ENCODE assay signal across 15 cellular contexts in genomic region chr2:16869711-16870110, GRCh38.
DNase-seq lines count a peak whose midpoint lies in the region; ATAC-seq and TF ChIP-seq lines count a peak whose summit lies in the region.
"Had no signal": no experiment of that assay in that cellular context is flagged by ENCODE, and none has a peak within 500 bp of the region (broad histone marks: within the 10 kb centered on the region; RNA-seq: fewer than 3 reads in every experiment).

No MANE protein-coding gene starts in this region.

- H3K4me1 ChIP-seq in neuronal stem cell (ENCODE audit: control insufficient read depth in 2 of 2, insufficient read depth in 1 of 2, low read depth in 1 of 2, low read length in 2 of 2): peaks cover 0 to 2% of the 10 kb centered on the region in 2 donors
- no peaks in the 10 kb centered on the region for H3K4me1 ChIP-seq in CD8-positive, alpha-beta memory T cell (ENCODE audit: insufficient read depth, low read length)
- H3K4me1 ChIP-seq: HAP-1, SJSA1 had no signal

- ATAC-seq in HG03139 (IDR thresholded peaks at IDR 0.05; ENCODE audit: unreplicated experiment) (no peak), HG03565 (IDR thresholded peaks at IDR 0.05; ENCODE audit: unreplicated experiment) (no peak)

- no peak overlapping the region for H3K4me3 Mint-ChIP-seq in CD8-positive, alpha-beta memory T cell

- H3K4ac ChIP-seq in neuronal stem cell (ENCODE audit: low read length): no peak overlapping the region

- H3K36me3 ChIP-seq in neuronal stem cell (replicated peaks in 1 of 2; ENCODE audit: control insufficient read depth in 2 of 2, insufficient read depth in 2 of 2, low read length in 2 of 2): no peaks in the 10 kb centered on the region
- H3K36me3 ChIP-seq in CD8-positive, alpha-beta memory T cell (ENCODE audit: insufficient read depth, low read length): no peaks in the 10 kb centered on the region
- H3K36me3 ChIP-seq: HAP-1, SJSA1 had no signal

- DNase-seq in Ammon's horn (ENCODE audit: low spot score): peak; percentile 85
- DNase-seq in dorsolateral prefrontal cortex: peak; percentile 55 to 94 (median 86)
- no peak for DNase-seq in neuronal stem cell (ENCODE audit: low spot score)
- DNase-seq in CD8-positive, alpha-beta memory T cell: no peak
- no peak for DNase-seq in OCI-M2 (lab: John Stamatoyannopoulos, UW; ENCODE audit: unreplicated experiment)
- DNase-seq: NCI-H1092, NCI-H146, NCI-H2081 treated with DMSO at 0.1 percent for 48 hours, NCI-H526 treated with DMSO at 0.1 percent for 48 hours had no signal

- H3K36me3 Mint-ChIP-seq in CD8-positive, alpha-beta memory T cell: no peaks in the 10 kb centered on the region

- no peak overlapping the region for H3K9ac ChIP-seq in neuronal stem cell (ENCODE audit: low read depth, low read length, poor library complexity)

- POLR2A ChIA-PET in CD8-positive, alpha-beta memory T cell (lab: Charles Lee): no interaction called here

- H3K18ac ChIP-seq in neuronal stem cell (ENCODE audit: low read length): peak overlapping the region; percentile 56

- H2BK15ac ChIP-seq in neuronal stem cell (ENCODE audit: low read length): no peak overlapping the region

- no peak overlapping the region for H3K14ac ChIP-seq in neuronal stem cell (ENCODE audit: low read length)

- no peak overlapping the region for H2BK12ac ChIP-seq in neuronal stem cell (ENCODE audit: low read length)

- H3K9me3 ChIP-seq in neuronal stem cell (replicated peaks in 1 of 2; ENCODE audit: control insufficient read depth in 2 of 2, insufficient read depth in 1 of 2, low read depth in 1 of 2, low read length in 2 of 2): no peaks in the 10 kb centered on the region
- H3K9me3 ChIP-seq in CD8-positive, alpha-beta memory T cell (ENCODE audit: low read length): no peaks in the 10 kb centered on the region
- H3K9me3 ChIP-seq: HAP-1, SJSA1 had no signal

- H2BK5ac ChIP-seq in neuronal stem cell (ENCODE audit: low read length): no peak overlapping the region

- H3K79me1 ChIP-seq in neuronal stem cell (ENCODE audit: low read depth, low read length): no peaks in the 10 kb centered on the region

- intact Hi-C loops in dorsolateral prefrontal cortex (cut with DNase I): no loop called here

- no peak overlapping the region for H3K23ac ChIP-seq in neuronal stem cell (ENCODE audit: low read depth, low read length, poor library complexity)

- H4K91ac ChIP-seq in neuronal stem cell (ENCODE audit: low read depth, low read length, poor library complexity): no peak overlapping the region

- no peak overlapping the region for H2BK120ac ChIP-seq in neuronal stem cell (ENCODE audit: low read depth, low read length)

- H3K4me3 ChIP-seq in dorsolateral prefrontal cortex (no peak overlapping the region), neuronal stem cell (ENCODE audit: low read length in 2 of 2) (no peak overlapping the region)
- H3K4me3 ChIP-seq in CD8-positive, alpha-beta memory T cell (ENCODE audit: low read length): no peak overlapping the region
- H3K4me3 ChIP-seq: HAP-1, PC-9, SJSA1 had no signal

- peak overlapping the region; percentile 17 for H3K27ac ChIP-seq in angular gyrus (ENCODE audit: low read depth, low read length)
- peak overlapping the region in 51 of 59 donors; percentile 6 to 89 (median 70) for H3K27ac ChIP-seq in dorsolateral prefrontal cortex
- H3K27ac ChIP-seq in neuronal stem cell (replicated peaks; ENCODE audit: low read length): no peak overlapping the region
- no peak overlapping the region for H3K27ac ChIP-seq in CD8-positive, alpha-beta memory T cell (ENCODE audit: low read depth, low read length)
- H3K27ac ChIP-seq: PC-9, SJSA1 had no signal

- H2AK5ac ChIP-seq in neuronal stem cell (ENCODE audit: low read depth, low read length): no peak overlapping the region

- no peak overlapping the region for H2AFZ ChIP-seq in neuronal stem cell (ENCODE audit: low read length)
- H2AFZ ChIP-seq: PC-9 had no signal

- H3K4me1 Mint-ChIP-seq in CD8-positive, alpha-beta memory T cell: no peaks in the 10 kb centered on the region

- CTCF ChIA-PET in CD8-positive, alpha-beta memory T cell (lab: Charles Lee): no interaction called here

- H3K27me3 Mint-ChIP-seq in CD8-positive, alpha-beta memory T cell: no peaks in the 10 kb centered on the region

- no peak overlapping the region for H4K8ac ChIP-seq in neuronal stem cell (ENCODE audit: low read depth, low read length)

- no peak for TF ChIP-seq CTCF in dorsolateral prefrontal cortex (IDR thresholded peaks at IDR 0.05 in 54 of 56, conservative IDR thresholded peaks at IDR 0.05 in 2 of 56; ENCODE audit: low read depth in 1 of 56, partially characterized antibody in 56 of 56)

- H3K9me3 Mint-ChIP-seq in CD8-positive, alpha-beta memory T cell: peaks cover 0 to 11% (median 6%) of the 10 kb centered on the region in 5 donors

- no CpG with 5 or more reads among the region's 4 CpGs for WGBS in neuronal stem cell (ENCODE audit: extremely low coverage in 2 of 2, insufficient read length in 2 of 2, insufficient replicate concordance in 1 of 2), 2 donors

- no peaks in the 10 kb centered on the region for H3K27me3 ChIP-seq in dorsolateral prefrontal cortex
- no peaks in the 10 kb centered on the region for H3K27me3 ChIP-seq in neuronal stem cell (ENCODE audit: control insufficient read depth in 3 of 3, insufficient read depth in 3 of 3, low read depth in 1 of 3, low read length in 3 of 3)
- H3K27me3 ChIP-seq in CD8-positive, alpha-beta memory T cell (ENCODE audit: insufficient read depth, low read length, poor library complexity, severe bottlenecking): no peaks in the 10 kb centered on the region
- H3K27me3 ChIP-seq: SJSA1 had no signal

- no peak overlapping the region for H3K27ac Mint-ChIP-seq in CD8-positive, alpha-beta memory T cell

- no peak overlapping the region for H3K4me2 ChIP-seq in neuronal stem cell (ENCODE audit: insufficient read depth, low read length, poor library complexity, severe bottlenecking)
- H3K4me2 ChIP-seq: PC-9 had no signal

Comparison
In these comparisons a context has a peak if more than half of its experiments do, and no peak if none do; other contexts are left out.
1. DNase-seq: peak in Ammon's horn (single experiment) and dorsolateral prefrontal cortex (10 of 10); none in neuronal stem cell (single experiment), CD8-positive, alpha-beta memory T cell (0 of 5) and OCI-M2 (single experiment).
2. H3K27ac ChIP-seq: peak in angular gyrus (single experiment) and dorsolateral prefrontal cortex (51 of 59); none in neuronal stem cell (single experiment) and CD8-positive, alpha-beta memory T cell (single experiment).